In the genomic region with DNA sequence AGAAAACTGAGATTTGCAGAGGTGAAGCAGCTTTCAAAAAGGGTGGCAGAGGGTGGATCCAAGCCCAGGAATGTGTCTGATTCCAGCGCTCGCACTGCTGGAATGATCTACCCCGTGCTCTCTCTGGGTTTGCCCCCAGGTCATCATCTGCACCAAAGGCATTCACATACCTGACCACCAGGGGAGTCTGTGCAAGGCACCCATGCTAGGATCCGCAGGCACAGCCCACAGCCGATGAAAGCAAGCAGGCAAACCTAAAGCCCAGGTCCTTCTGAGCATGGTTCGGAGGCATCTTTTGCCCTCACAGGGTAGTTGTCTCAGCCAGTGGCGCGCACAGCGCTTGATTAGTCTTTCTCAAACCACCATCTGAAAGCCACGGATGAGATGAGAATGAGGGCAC, we compare ENCODE assay signal across 19 cellular contexts. TPM values are rescaled to one million over a fixed set of nuclear protein-coding genes. Genes with fewer than 3 reads are reported as not detected.
A peak's percentile ranks its signal among the peaks of the same experiment; 100 is the strongest.
DNase-seq lines count a peak whose midpoint lies in the region; ATAC-seq and TF ChIP-seq lines count a peak whose summit lies in the region.
"Had no signal": no experiment of that assay in that cellular context is flagged by ENCODE, and none has a peak within 500 bp of the region (broad histone marks: within the 10 kb centered on the region; RNA-seq: fewer than 3 reads in every experiment).

No MANE protein-coding gene starts in this region.

- H3K9ac ChIP-seq in Karpas-422 (ENCODE audit: low read length), result no peak overlapping the region

- H3K27me3 Mint-ChIP-seq in GM23338 (ENCODE audit: insufficient read depth, low read depth, poor library complexity), result no peaks in the 10 kb centered on the region
- H3K27me3 Mint-ChIP-seq: activated CD8-positive, alpha-beta memory T cell treated with anti-CD3 and anti-CD28 coated beads, Interleukin-2, amount 10 ng/mL, durations not matched to agents 7 days and 5 days had no signal

- no peak overlapping the region for H3K4me3 Mint-ChIP-seq in GM23338
- H3K4me3 Mint-ChIP-seq: activated CD8-positive, alpha-beta memory T cell treated with anti-CD3 and anti-CD28 coated beads, Interleukin-2, amount 10 ng/mL, durations not matched to agents 7 days and 5 days; immature natural killer cell; T-helper 1 cell treated with Interleukin-12 subunit alpha and Interleukin-12 subunit beta and Interleukin-4 antibody, amounts not matched to agents 30 μg/mL and 1 μg/mL, for 36 hours had no signal

- ATAC-seq in GM23338, result peak; percentile 100
- ATAC-seq: activated CD4-positive, CD25-positive, alpha-beta regulatory T cell treated with anti-CD3 and anti-CD28 coated beads, Interleukin-2, amount 50 U/mL, for 24 hours; activated CD8-positive, alpha-beta memory T cell treated with anti-CD3 and anti-CD28 coated beads, Interleukin-2, amount 10 ng/mL, durations not matched to agents 7 days and 5 days; gastrocnemius medialis had no signal

- DNase-seq in GM23338 (ENCODE audit: low spot score) (peak; percentile 68), SW480 (ENCODE audit: low spot score) (peak; percentile 7), iPS-NIHi7 (ENCODE audit: extremely low spot score) (peak; percentile 75), NCI-H2107 treated with DMSO at 0.1 percent for 48 hours (lab: John Stamatoyannopoulos, UW; ENCODE audit: unreplicated experiment) (no peak), foreskin melanocyte (no peak), SIG-M5 (lab: John Stamatoyannopoulos, UW) (no peak), Karpas-422 (no peak)
- DNase-seq: activated CD8-positive, alpha-beta memory T cell treated with anti-CD3 and anti-CD28 coated beads, Interleukin-2, amount 10 ng/mL, durations not matched to agents 7 days and 5 days; activated gamma-delta T cell; gastrocnemius medialis; immature natural killer cell; NCI-H1930; NCI-H69; right cardiac atrium had no signal

- H3K79me2 ChIP-seq in GM23338 (replicated peaks; ENCODE audit: insufficient read depth) (no peaks in the 10 kb centered on the region), Karpas-422 (ENCODE audit: low read length) (no peaks in the 10 kb centered on the region)

- H3K9me3 ChIP-seq in Karpas-422 (ENCODE audit: low read length), result no peaks in the 10 kb centered on the region
- H3K9me3 ChIP-seq: gastrocnemius medialis, HAP-1, neutrophil had no signal

- H3F3A ChIP-seq in GM23338 (replicated peaks; ENCODE audit: low read depth), result no peaks in the 10 kb centered on the region

- H3K4me2 ChIP-seq in GM23338 (no peak overlapping the region), Karpas-422 (ENCODE audit: low read depth, low read length, poor library complexity, severe bottlenecking) (no peak overlapping the region)

- H3K9me3 Mint-ChIP-seq in GM23338, result no peaks in the 10 kb centered on the region

- H3K4me1 ChIP-seq in GM23338 (ENCODE audit: insufficient read depth) (no peaks in the 10 kb centered on the region), Karpas-422 (ENCODE audit: low read length) (no peaks in the 10 kb centered on the region)
- H3K4me1 ChIP-seq: gastrocnemius medialis, HAP-1 had no signal

- H3K4me3 ChIP-seq in GM23338 (no peak overlapping the region), Karpas-422 (ENCODE audit: low read length) (no peak overlapping the region)
- H3K4me3 ChIP-seq: gastrocnemius medialis, HAP-1 had no signal

- H3K27ac ChIP-seq in 22Rv1, result no peak overlapping the region
- no peak overlapping the region for H3K27ac ChIP-seq in GM23338 (ENCODE audit: low read depth)
- no peak overlapping the region for H3K27ac ChIP-seq in Karpas-422 (ENCODE audit: low read length)
- H3K27ac ChIP-seq: gastrocnemius medialis, neutrophil had no signal

- H3K27ac Mint-ChIP-seq in GM23338, result no peak overlapping the region
- H3K27ac Mint-ChIP-seq: activated CD8-positive, alpha-beta memory T cell treated with anti-CD3 and anti-CD28 coated beads, Interleukin-2, amount 10 ng/mL, durations not matched to agents 7 days and 5 days; immature natural killer cell; T-helper 1 cell treated with Interleukin-12 subunit alpha and Interleukin-12 subunit beta and Interleukin-4 antibody, amounts not matched to agents 30 μg/mL and 1 μg/mL, for 36 hours had no signal

- no peaks in the 10 kb centered on the region for H3K27me3 ChIP-seq in GM23338 (ENCODE audit: insufficient read depth)
- no peaks in the 10 kb centered on the region for H3K27me3 ChIP-seq in Karpas-422 (ENCODE audit: low read length)
- H3K27me3 ChIP-seq: gastrocnemius medialis, neutrophil had no signal

- H3K9me2 ChIP-seq in GM23338 (ENCODE audit: insufficient read depth) (0 out of 2 replicates have a peak, but pooled peaks cover 8% of the 10 kb centered on the region), Karpas-422 (replicated peaks; ENCODE audit: insufficient read depth, low read length) (no peaks in the 10 kb centered on the region)

- H2AFZ ChIP-seq in GM23338, result no peak overlapping the region
- H2AFZ ChIP-seq in Karpas-422 (ENCODE audit: low read length), result no peak overlapping the region

- TF ChIP-seq CTCF in 22Rv1 (IDR thresholded peaks at IDR 0.05) (peak; percentile 39), GM23338 (conservative IDR thresholded peaks at IDR 0.05; ENCODE audit: low read depth in 2 of 2) (peak; percentile 36 to 49)

- H3K4me1 Mint-ChIP-seq in GM23338, result 0 out of 3 replicates have a peak, but pooled peaks cover 3% of the 10 kb centered on the region
- H3K4me1 Mint-ChIP-seq: activated CD8-positive, alpha-beta memory T cell treated with anti-CD3 and anti-CD28 coated beads, Interleukin-2, amount 10 ng/mL, durations not matched to agents 7 days and 5 days; immature natural killer cell had no signal

- no peaks in the 10 kb centered on the region; the same call in 2 of the 3 replicates for H3K36me3 Mint-ChIP-seq in GM23338 (ENCODE audit: low read depth)
- H3K36me3 Mint-ChIP-seq: activated CD8-positive, alpha-beta memory T cell treated with anti-CD3 and anti-CD28 coated beads, Interleukin-2, amount 10 ng/mL, durations not matched to agents 7 days and 5 days; immature natural killer cell had no signal

- H4K20me1 ChIP-seq in GM23338 (replicated peaks; ENCODE audit: insufficient read depth), result no peaks in the 10 kb centered on the region
- no peaks in the 10 kb centered on the region for H4K20me1 ChIP-seq in Karpas-422 (ENCODE audit: insufficient read depth, low read depth, low read length)

- H3K36me3 ChIP-seq in GM23338 (ENCODE audit: insufficient read depth) (no peaks in the 10 kb centered on the region), Karpas-422 (ENCODE audit: insufficient read depth, low read length) (no peaks in the 10 kb centered on the region)
- H3K36me3 ChIP-seq: gastrocnemius medialis, HAP-1, neutrophil had no signal

TF ChIP-seq in GM23338, 12 proteins besides CTCF, POLR2A, EP300 and RAD21 (continues in another document):
- TF ChIP-seq JUNB (IDR thresholded peaks at IDR 0.05; ENCODE audit: unreplicated experiment) (no peak), ZNF331 (CRISPR knock-in tag; IDR thresholded peaks at IDR 0.05; ENCODE audit: low read depth) (no peak), EZH2phosphoT487 (IDR thresholded peaks at IDR 0.05; ENCODE audit: unreplicated experiment) (no peak)
- TF ChIP-seq, protein P1, sequence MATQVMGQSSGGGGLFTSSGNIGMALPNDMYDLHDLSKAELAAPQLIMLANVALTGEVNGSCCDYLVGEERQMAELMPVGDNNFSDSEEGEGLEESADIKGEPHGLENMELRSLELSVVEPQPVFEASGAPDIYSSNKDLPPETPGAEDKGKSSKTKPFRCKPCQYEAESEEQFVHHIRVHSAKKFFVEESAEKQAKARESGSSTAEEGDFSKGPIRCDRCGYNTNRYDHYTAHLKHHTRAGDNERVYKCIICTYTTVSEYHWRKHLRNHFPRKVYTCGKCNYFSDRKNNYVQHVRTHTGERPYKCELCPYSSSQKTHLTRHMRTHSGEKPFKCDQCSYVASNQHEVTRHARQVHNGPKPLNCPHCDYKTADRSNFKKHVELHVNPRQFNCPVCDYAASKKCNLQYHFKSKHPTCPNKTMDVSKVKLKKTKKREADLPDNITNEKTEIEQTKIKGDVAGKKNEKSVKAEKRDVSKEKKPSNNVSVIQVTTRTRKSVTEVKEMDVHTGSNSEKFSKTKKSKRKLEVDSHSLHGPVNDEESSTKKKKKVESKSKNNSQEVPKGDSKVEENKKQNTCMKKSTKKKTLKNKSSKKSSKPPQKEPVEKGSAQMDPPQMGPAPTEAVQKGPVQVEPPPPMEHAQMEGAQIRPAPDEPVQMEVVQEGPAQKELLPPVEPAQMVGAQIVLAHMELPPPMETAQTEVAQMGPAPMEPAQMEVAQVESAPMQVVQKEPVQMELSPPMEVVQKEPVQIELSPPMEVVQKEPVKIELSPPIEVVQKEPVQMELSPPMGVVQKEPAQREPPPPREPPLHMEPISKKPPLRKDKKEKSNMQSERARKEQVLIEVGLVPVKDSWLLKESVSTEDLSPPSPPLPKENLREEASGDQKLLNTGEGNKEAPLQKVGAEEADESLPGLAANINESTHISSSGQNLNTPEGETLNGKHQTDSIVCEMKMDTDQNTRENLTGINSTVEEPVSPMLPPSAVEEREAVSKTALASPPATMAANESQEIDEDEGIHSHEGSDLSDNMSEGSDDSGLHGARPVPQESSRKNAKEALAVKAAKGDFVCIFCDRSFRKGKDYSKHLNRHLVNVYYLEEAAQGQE (IDR thresholded peaks at IDR 0.05; ENCODE audit: unreplicated experiment), result no peak

RNA-seq across cellular contexts. Expression of a gene that starts 56.6 kb away (rescaled TPM):
- 7.9 and 9.4 TPM in 2 replicates for total RNA-seq in GM23338 (2014; rRNA removed; shearing (Covaris generic))
- polyA plus RNA-seq in GM23338 (2016; fragmentation: Nextera tagmentation; extraction: Ambion mirVana), result 1.5 and 1.9 TPM in 2 replicates
- total RNA-seq in Karpas-422 (2014; rRNA removed; shearing (Covaris generic); ENCODE audit: low replicate concordance), result not detected in 2 replicates
- total RNA-seq: activated CD8-positive, alpha-beta memory T cell treated with anti-CD3 and anti-CD28 coated beads, Interleukin-2, amount 10 ng/mL, durations not matched to agents 7 days and 5 days had no signal
- polyA plus RNA-seq: immature natural killer cell had no signal

Comparison
In these comparisons a context has a peak if more than half of its experiments do, and no peak if none do; other contexts are left out.
1. DNase-seq: peak in GM23338 (single experiment), SW480 (single experiment) and iPS-NIHi7 (single experiment); none in NCI-H2107 treated with DMSO at 0.1 percent for 48 hours (single experiment), foreskin melanocyte (single experiment), SIG-M5 (single experiment) and Karpas-422 (single experiment).